11 cellular contexts compared by ENCODE assay signal in the genomic region with DNA sequence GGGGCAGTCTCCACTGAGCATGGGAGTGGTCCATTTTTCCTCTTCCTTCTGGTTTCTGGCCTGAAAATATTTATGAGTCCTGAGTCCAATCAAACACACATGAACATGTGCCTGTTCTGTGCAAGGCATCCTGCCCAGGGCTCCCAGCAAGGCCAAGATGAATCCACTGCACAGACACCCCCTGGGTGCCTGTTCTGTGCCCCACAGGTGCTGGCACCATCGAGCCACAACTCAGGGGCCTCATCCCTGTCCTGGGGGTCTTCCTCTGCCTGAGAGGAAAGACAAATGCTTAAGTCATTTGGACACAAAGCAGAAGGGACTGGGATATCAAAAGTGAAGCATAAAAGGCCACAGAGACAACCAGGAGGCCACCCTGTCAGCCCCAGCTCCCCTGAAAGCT.
"Had no signal": no experiment of that assay in that cellular context is flagged by ENCODE, and none has a peak within 500 bp of the region (broad histone marks: within the 10 kb centered on the region; RNA-seq: fewer than 3 reads in every experiment).

No MANE protein-coding gene starts in this region.

- H3K27ac ChIP-seq: gastroesophageal sphincter, heart right ventricle, spleen, tibial nerve had no signal

- H3K4me1 ChIP-seq: gastroesophageal sphincter, heart right ventricle, spleen, tibial nerve had no signal

- H3K4me3 ChIP-seq: gastroesophageal sphincter, heart right ventricle, spleen, tibial nerve had no signal

- DNase-seq: activated CD4-positive, alpha-beta T cell treated with anti-CD3 and anti-CD28 coated beads, Interleukin-2, amount 50 U/mL, for 48 hours; activated naive CD4-positive, alpha-beta T cell treated with anti-CD3 and anti-CD28 coated beads, Interleukin-2, amount 50 U/mL, for 16 hours; heart right ventricle; natural killer cell; occipital lobe; spleen; T-cell; T1000 had no signal

- H3K4me3 Mint-ChIP-seq: activated T-helper 17 cell treated with anti-CD3 and anti-CD28 coated beads, Interleukin-2, amount 50 U/mL, for 72 hours; natural killer cell; T-cell had no signal

- H3K4me1 Mint-ChIP-seq: activated T-helper 17 cell treated with anti-CD3 and anti-CD28 coated beads, Interleukin-2, amount 50 U/mL, for 72 hours; natural killer cell; T-cell had no signal

- H3K27ac Mint-ChIP-seq: activated T-helper 17 cell treated with anti-CD3 and anti-CD28 coated beads, Interleukin-2, amount 50 U/mL, for 72 hours; natural killer cell; T-cell had no signal

- H3K36me3 ChIP-seq: gastroesophageal sphincter, spleen had no signal

- H3K27me3 Mint-ChIP-seq: activated T-helper 17 cell treated with anti-CD3 and anti-CD28 coated beads, Interleukin-2, amount 50 U/mL, for 72 hours; T-cell had no signal

- H3K27me3 ChIP-seq: spleen, tibial nerve had no signal

- H3K36me3 Mint-ChIP-seq: T-cell had no signal
